Comparison of ENCODE assay signal across 8 cellular contexts in the genomic region with DNA sequence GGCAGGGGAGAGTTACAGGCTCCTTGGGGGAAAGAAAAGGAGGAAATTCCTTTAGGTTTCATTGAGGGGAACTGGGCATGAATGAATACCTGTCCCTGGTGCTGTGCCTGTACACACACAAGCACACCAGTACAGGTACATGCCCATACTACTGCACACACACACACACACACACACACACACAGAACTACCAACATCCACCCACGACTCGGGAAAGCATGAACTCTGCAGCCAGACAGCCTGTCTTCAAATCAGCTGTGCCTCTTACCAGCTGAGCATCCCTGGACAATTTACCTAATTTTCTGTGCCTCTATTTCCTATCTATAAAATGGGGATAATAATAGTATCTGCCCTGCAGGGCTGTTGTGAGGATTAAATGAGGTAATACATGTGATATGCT. TPM values are rescaled to one million over a fixed set of nuclear protein-coding genes. Genes with fewer than 3 reads are reported as not detected.
"Had no signal": no experiment of that assay in that cellular context is flagged by ENCODE, and none has a peak within 500 bp of the region (broad histone marks: within the 10 kb centered on the region; RNA-seq: fewer than 3 reads in every experiment).

No MANE protein-coding gene starts in this region.

- H3K9me3 ChIP-seq: HAP-1 had no signal

- H3K27ac Mint-ChIP-seq: GM23338 had no signal

- FAIRE-seq: H54, HTR-8/SVneo, K562 had no signal

- H3K4me3 Mint-ChIP-seq: GM23338 had no signal

- H3K4me3 ChIP-seq: GM23338, HAP-1, K562 had no signal

- DNase-seq: IMR-90, KG1 had no signal

- H3K36me3 ChIP-seq: HAP-1 had no signal

- H3K4me1 ChIP-seq: HAP-1 had no signal

- H3K9me3 Mint-ChIP-seq: GM23338 had no signal

RNA-seq across cellular contexts. Expression of gene GRIK3, which starts 7.2 kb away (rescaled TPM):
- total RNA-seq: HT-29, IMR-90, K562 had no signal
- polyA plus RNA-seq: IMR-90, K562 had no signal
